In the genomic region with DNA sequence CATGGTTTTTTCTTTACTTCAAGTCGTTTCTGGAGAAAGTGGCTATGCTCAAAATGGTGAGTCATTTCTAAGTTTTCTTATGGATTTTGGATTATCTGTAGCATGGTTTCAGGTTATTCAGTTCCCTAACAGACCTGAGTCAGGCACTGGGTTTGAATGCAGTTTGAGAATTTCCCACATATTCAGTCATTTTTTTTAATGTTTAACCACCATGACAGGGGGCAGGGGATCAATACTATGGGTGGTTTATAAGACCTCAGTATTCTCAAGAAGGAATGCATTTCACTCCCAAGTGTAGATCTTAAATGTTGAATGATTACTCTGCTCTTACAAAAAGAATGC, we compare ENCODE assay signal across 12 cellular contexts. TPM values are rescaled to one million over a fixed set of nuclear protein-coding genes. Genes with fewer than 3 reads are reported as not detected.
A peak's percentile ranks its signal among the peaks of the same experiment; 100 is the strongest.
DNase-seq lines count a peak whose midpoint lies in the region; ATAC-seq, FAIRE-seq and TF ChIP-seq lines count a peak whose summit lies in the region.
"Had no signal": no experiment of that assay in that cellular context is flagged by ENCODE, and none has a peak within 500 bp of the region (broad histone marks: within the 10 kb centered on the region; RNA-seq: fewer than 3 reads in every experiment).

No MANE protein-coding gene starts in this region.

- H4K20me1 ChIP-seq in PC-3 (ENCODE audit: low read length): no peaks in the 10 kb centered on the region
- H4K20me1 ChIP-seq in endothelial cell of umbilical vein (replicated peaks; ENCODE audit: control insufficient read depth, extremely low read depth, insufficient read depth, low read length): no peaks in the 10 kb centered on the region

- H3K4me1 ChIP-seq in PC-3 (ENCODE audit: insufficient read depth, low read length) (peaks cover 64% of the 10 kb centered on the region), endothelial cell of umbilical vein (ENCODE audit: control insufficient read depth, extremely low read depth, insufficient read depth, low read length) (peaks cover 24% of the 10 kb centered on the region)

- no peak for FAIRE-seq in endothelial cell of umbilical vein (lab: Jason Lieb, UNC)

- H3K79me2 ChIP-seq in PC-3 (ENCODE audit: low read length) (peaks cover 22% of the 10 kb centered on the region), endothelial cell of umbilical vein (ENCODE audit: control insufficient read depth, insufficient read depth, low read length) (no peaks in the 10 kb centered on the region)

- no peaks in the 10 kb centered on the region for H3K27me3 Mint-ChIP-seq in activated T-cell treated with anti-CD3 and anti-CD28 coated beads, Interleukin-2, amount 50 U/mL, for 24 hours
- no peaks in the 10 kb centered on the region for H3K27me3 Mint-ChIP-seq in stimulated activated naive CD8-positive, alpha-beta T cell treated with anti-CD3 and anti-CD28 coated beads, Interleukin-15, amount 100 ng/mL, for 72 hours

- peak overlapping the region; percentile 76 for H3K4me2 ChIP-seq in PC-3 (ENCODE audit: low read length)
- peak overlapping the region; percentile 71 for H3K4me2 ChIP-seq in endothelial cell of umbilical vein (ENCODE audit: insufficient read depth, low read length)

- BruUV-seq in PC-3 (replicated peaks; lab: Mats Ljungman, UMichigan) (TSS peak; percentile 81), endothelial cell of umbilical vein (replicated peaks; lab: Mats Ljungman, UMichigan) (TSS peak; percentile 76)

- H3K9me3 ChIP-seq in PC-3 (ENCODE audit: low read length): no peaks in the 10 kb centered on the region
- no peaks in the 10 kb centered on the region for H3K9me3 ChIP-seq in endothelial cell of umbilical vein (replicated peaks; ENCODE audit: control insufficient read depth, insufficient read depth, low read length)
- H3K9me3 ChIP-seq: HAP-1 had no signal

- no peaks in the 10 kb centered on the region for H3K9me1 ChIP-seq in endothelial cell of umbilical vein (replicated peaks; ENCODE audit: control insufficient read depth, extremely low read depth, insufficient read depth, low read length)

- H2AFZ ChIP-seq in PC-3 (ENCODE audit: low read length) (peak overlapping the region; percentile 46), endothelial cell of umbilical vein (ENCODE audit: low read depth, low read length) (peak overlapping the region; percentile 92)

- intact Hi-C loops in PC-3 (cut with micrococcal nuclease) (loop anchor here (1.0 to 5.0 kb wide), 5 partner anchors 67 to 240 kb away; partner anchors contain the start of gene SPEF2), endothelial cell of umbilical vein (cut with micrococcal nuclease) (loop anchor here (2.0 kb wide), 1 partner anchor 74 kb away; no protein-coding TSS in a partner anchor), dorsolateral prefrontal cortex (cut with DNase I) (no loop called here)

- POLR2A ChIA-PET in PC-3 (lab: Charles Lee; ENCODE audit: unreplicated experiment) (no interaction called here), endothelial cell of umbilical vein (lab: Charles Lee) (no interaction called here)

- H3K9me3 Mint-ChIP-seq in activated T-cell treated with anti-CD3 and anti-CD28 coated beads, Interleukin-2, amount 50 U/mL, for 24 hours: no peaks in the 10 kb centered on the region
- no peaks in the 10 kb centered on the region for H3K9me3 Mint-ChIP-seq in stimulated activated naive CD8-positive, alpha-beta T cell treated with anti-CD3 and anti-CD28 coated beads, Interleukin-15, amount 100 ng/mL, for 72 hours

- peak overlapping the region; percentile 54 for H3K4me3 ChIP-seq in PC-3 (ENCODE audit: low read length)
- no peak overlapping the region for H3K4me3 ChIP-seq in endothelial cell of umbilical vein (replicated peaks in 1 of 3; ENCODE audit: insufficient read depth in 1 of 3, low read depth in 1 of 3, low read length in 3 of 3)
- H3K4me3 ChIP-seq in dorsolateral prefrontal cortex: no peak overlapping the region
- H3K4me3 ChIP-seq: HAP-1 had no signal

- H3K36me3 Mint-ChIP-seq in activated T-cell treated with anti-CD3 and anti-CD28 coated beads, Interleukin-2, amount 50 U/mL, for 24 hours (ENCODE audit: low read depth): peaks cover 88% of the 10 kb centered on the region
- H3K36me3 Mint-ChIP-seq: IgD-negative memory B cell had no signal

- TF ChIP-seq CTCF in PC-3 (conservative IDR thresholded peaks at IDR 0.05; ENCODE audit: low read depth, low read length) (no peak), endothelial cell of umbilical vein (IDR thresholded peaks at IDR 0.05; ENCODE audit: extremely low read depth in 1 of 2, insufficient read depth in 1 of 2, low read depth in 1 of 2, low read length in 2 of 2) (no peak), dorsolateral prefrontal cortex (IDR thresholded peaks at IDR 0.05 in 54 of 56, conservative IDR thresholded peaks at IDR 0.05 in 2 of 56; ENCODE audit: low read depth in 1 of 56, partially characterized antibody in 56 of 56) (no peak)

- ATAC-seq in PC-3: peak; percentile 4; the same call in 1 of the 2 replicates
- ATAC-seq in stimulated activated naive CD8-positive, alpha-beta T cell treated with anti-CD3 and anti-CD28 coated beads, Interleukin-15, amount 100 ng/mL, for 72 hours: peak; percentile 11

- H3K27ac Mint-ChIP-seq in activated T-cell treated with anti-CD3 and anti-CD28 coated beads, Interleukin-2, amount 50 U/mL, for 24 hours: peak overlapping the region; percentile 100
- H3K27ac Mint-ChIP-seq in stimulated activated naive CD8-positive, alpha-beta T cell treated with anti-CD3 and anti-CD28 coated beads, Interleukin-15, amount 100 ng/mL, for 72 hours: peak overlapping the region; percentile 0 to 55

- dilution Hi-C loops in endothelial cell of umbilical vein (cut with MboI; ENCODE audit: extremely low pct_ligation_motif_present, low sequenced_read_pairs): no loop called here

- H3K4me1 Mint-ChIP-seq in activated T-cell treated with anti-CD3 and anti-CD28 coated beads, Interleukin-2, amount 50 U/mL, for 24 hours (ENCODE audit: low read depth): peaks cover 94% of the 10 kb centered on the region
- peaks cover 45% of the 10 kb centered on the region for H3K4me1 Mint-ChIP-seq in stimulated activated naive CD8-positive, alpha-beta T cell treated with anti-CD3 and anti-CD28 coated beads, Interleukin-15, amount 100 ng/mL, for 72 hours

- H3K36me3 ChIP-seq in PC-3 (ENCODE audit: low read depth, low read length) (0 out of 2 replicates have a peak, but pooled peaks cover 8% of the 10 kb centered on the region), endothelial cell of umbilical vein (ENCODE audit: control insufficient read depth in 2 of 2, extremely low read depth in 1 of 2, insufficient read depth in 2 of 2, low read length in 2 of 2) (no peaks in the 10 kb centered on the region)
- H3K36me3 ChIP-seq: HAP-1 had no signal

- CTCF ChIA-PET in PC-3 (lab: Charles Lee): no interaction called here
- CTCF ChIA-PET in endothelial cell of umbilical vein (lab: Charles Lee): interaction anchor here (2.3 to 4.3 kb wide), 3 partner anchors 67 to 206 kb away, joined by 8 to 16 read pairs (median 14); no protein-coding TSS in a partner anchor

- peaks cover 7% of the 10 kb centered on the region for H3F3A ChIP-seq in PC-3 (ENCODE audit: low read length, unreplicated experiment)

- no peaks in the 10 kb centered on the region for H3K9me2 ChIP-seq in PC-3 (replicated peaks; ENCODE audit: low read length)

- H3K27me3 ChIP-seq in PC-3 (ENCODE audit: low read length) (no peaks in the 10 kb centered on the region), endothelial cell of umbilical vein (ENCODE audit: control insufficient read depth in 2 of 2, insufficient read depth in 2 of 2, low read length in 2 of 2) (no peaks in the 10 kb centered on the region), dorsolateral prefrontal cortex (peaks cover 0 to 5% (median 0%) of the 10 kb centered on the region in 45 donors)

- H3K9ac ChIP-seq in PC-3 (ENCODE audit: low read length) (peak overlapping the region; percentile 64), endothelial cell of umbilical vein (replicated peaks; ENCODE audit: extremely low read depth, insufficient read depth, low read length) (no peak overlapping the region)

- H3K27ac ChIP-seq in PC-3 (ENCODE audit: low read length) (peak overlapping the region; percentile 91), endothelial cell of umbilical vein (ENCODE audit: insufficient read depth, low read depth, low read length) (peak overlapping the region; percentile 68), dorsolateral prefrontal cortex (no peak overlapping the region)

- no peak for TF ChIP-seq POLR2A in endothelial cell of umbilical vein (IDR thresholded peaks at IDR 0.05; ENCODE audit: low read depth, low read length)

- no peak for DNase-seq in activated T-cell treated with anti-CD3 and anti-CD28 coated beads, Interleukin-2, amount 50 U/mL, for 24 hours
- DNase-seq in activated T-cell treated with anti-CD3 and anti-CD28 coated beads for 4 hours (no peak), PC-3 (peak; percentile 49), endothelial cell of umbilical vein (ENCODE audit: low read depth, low spot score) (no peak), inferior parietal cortex (ENCODE audit: extremely low spot score) (no peak), dorsolateral prefrontal cortex (no peak)
- DNase-seq in stimulated activated naive CD8-positive, alpha-beta T cell treated with anti-CD3 and anti-CD28 coated beads, Interleukin-15, amount 100 ng/mL, for 72 hours: no peak
- no peak for DNase-seq in stimulated activated CD4-positive, alpha-beta T cell treated with anti-CD3 and anti-CD28 coated beads, Interleukin-4, amount 100 ng/mL, for 1 hour
- DNase-seq: NCI-H526 treated with DMSO at 0.1 percent for 48 hours, posterior cingulate gyrus had no signal

- peak overlapping the region; percentile 92 for H3K4me3 Mint-ChIP-seq in activated T-cell treated with anti-CD3 and anti-CD28 coated beads, Interleukin-2, amount 50 U/mL, for 24 hours
- peak overlapping the region; percentile 64 to 80 for H3K4me3 Mint-ChIP-seq in stimulated activated naive CD8-positive, alpha-beta T cell treated with anti-CD3 and anti-CD28 coated beads, Interleukin-15, amount 100 ng/mL, for 72 hours

TF ChIP-seq in endothelial cell of umbilical vein, 7 proteins besides CTCF, POLR2A, EP300 and RAD21 (continues in another document):
- TF ChIP-seq, protein P1, sequence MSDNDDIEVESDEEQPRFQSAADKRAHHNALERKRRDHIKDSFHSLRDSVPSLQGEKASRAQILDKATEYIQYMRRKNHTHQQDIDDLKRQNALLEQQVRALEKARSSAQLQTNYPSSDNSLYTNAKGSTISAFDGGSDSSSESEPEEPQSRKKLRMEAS (IDR thresholded peaks at IDR 0.05; ENCODE audit: insufficient read depth, insufficient read length): no peak

RNA-seq across cellular contexts. Expression of gene IL7R, which starts 0.3 kb away (rescaled TPM):
- total RNA-seq in PC-3 (2014; rRNA removed) (7.1 and 7.4 TPM in 2 replicates), endothelial cell of umbilical vein (1.2 TPM in 2 replicates), dorsolateral prefrontal cortex (1 to 10 TPM in 43 of 120 experiments, under 1 TPM in 73, not detected in 4; 0.10 to 3.3 (median 0.80) TPM)
- polyA plus RNA-seq in endothelial cell of umbilical vein: 1.0 and 1.2 TPM in 2 replicates
- 1.4 and 1.9 TPM in 2 replicates for polyA plus RNA-seq in endothelial cell of umbilical vein (2011; cell fraction: cytosol; rRNA removed)
- 2.9 and 3.5 TPM in 2 replicates for polyA plus RNA-seq in endothelial cell of umbilical vein (2011; cell fraction: nucleus; rRNA removed)
- 6.5 and 7.6 TPM in 2 replicates for polyA plus RNA-seq in endothelial cell of umbilical vein (2012)
- 1.8 and 2.4 TPM in 2 replicates for polyA minus RNA-seq in endothelial cell of umbilical vein
- 0.61 TPM for polyA minus RNA-seq in endothelial cell of umbilical vein (2011; cell fraction: cytosol; rRNA and poly(A)+ RNA removed)
- 1.9 and 2.4 TPM in 2 replicates for polyA minus RNA-seq in endothelial cell of umbilical vein (2011; cell fraction: nucleus; rRNA and poly(A)+ RNA removed)

Comparison
In these comparisons a context has a peak if more than half of its experiments do, and no peak if none do; other contexts are left out.
1. H3K27ac ChIP-seq: peak in PC-3 (single experiment) and endothelial cell of umbilical vein (single experiment); none in dorsolateral prefrontal cortex (0 of 59).
2. intact Hi-C loops: an anchor here in PC-3 (1.0 to 5.0 kb wide) and endothelial cell of umbilical vein (2.0 kb wide); none called in dorsolateral prefrontal cortex.